In genomic region chr7:7567898-7568531, GRCh38 we compare ENCODE assay signal across 8 cellular contexts. TPM values are rescaled to one million over a fixed set of nuclear protein-coding genes. Genes with fewer than 3 reads are reported as not detected.
DNase-seq lines count a peak whose midpoint lies in the region; ATAC-seq and TF ChIP-seq lines count a peak whose summit lies in the region.

No MANE protein-coding gene starts in this region.

- no peaks in the 10 kb centered on the region for H3K9me3 ChIP-seq in liver (ENCODE audit: control insufficient read depth in 4 of 4, low read length in 3 of 4)

- H3K27ac ChIP-seq in liver (ENCODE audit: low read depth in 1 of 2, low read length in 2 of 2) (no peak overlapping the region), urinary bladder (ENCODE audit: low read depth) (no peak overlapping the region)

- H3K36me3 Mint-ChIP-seq in activated naive CD4-positive, alpha-beta T cell treated with anti-CD3 and anti-CD28 coated beads, Interleukin-2, amount 50 U/mL, for 24 hours, result peaks cover 14% of the 10 kb centered on the region
- H3K36me3 Mint-ChIP-seq in activated naive CD4-positive, alpha-beta T cell treated with anti-CD3 and anti-CD28 coated beads, Interleukin-2, amount 50 U/mL, for 72 hours, result peaks cover 20 to 37% of the 10 kb centered on the region in 2 donors

- no peaks in the 10 kb centered on the region for H3K36me3 ChIP-seq in liver (ENCODE audit: control insufficient read depth in 4 of 4, insufficient read depth in 3 of 4, low read depth in 1 of 4, low read length in 3 of 4)
- no peaks in the 10 kb centered on the region for H3K36me3 ChIP-seq in urinary bladder (ENCODE audit: insufficient read depth)

- H3K27ac Mint-ChIP-seq in activated naive CD4-positive, alpha-beta T cell treated with anti-CD3 and anti-CD28 coated beads, Interleukin-2, amount 50 U/mL, for 24 hours, result peak overlapping the region; percentile 92
- H3K27ac Mint-ChIP-seq in activated naive CD4-positive, alpha-beta T cell treated with anti-CD3 and anti-CD28 coated beads, Interleukin-2, amount 50 U/mL, for 72 hours, result peak overlapping the region; percentile 6 to 77

- ATAC-seq in activated naive CD4-positive, alpha-beta T cell treated with anti-CD3 and anti-CD28 coated beads, Interleukin-2, amount 50 U/mL, for 72 hours, result no peak

- H3K27me3 Mint-ChIP-seq in activated naive CD4-positive, alpha-beta T cell treated with anti-CD3 and anti-CD28 coated beads, Interleukin-2, amount 50 U/mL, for 24 hours, result no peaks in the 10 kb centered on the region

- H3K9ac ChIP-seq in liver (ENCODE audit: low read depth in 1 of 2, low read length in 2 of 2), result peak overlapping the region in 1 of 2 donors; percentile 91

- 74% methylated on average over 2 of the region's 2 CpGs for WGBS in liver
- WGBS in urinary bladder, result 52% methylated on average over 2 of the region's 2 CpGs

- no peak for TF ChIP-seq RAD21 in liver (IDR thresholded peaks at IDR 0.05)

- no peaks in the 10 kb centered on the region for H3K9me3 Mint-ChIP-seq in activated naive CD4-positive, alpha-beta T cell treated with anti-CD3 and anti-CD28 coated beads, Interleukin-2, amount 50 U/mL, for 24 hours
- H3K9me3 Mint-ChIP-seq in activated naive CD4-positive, alpha-beta T cell treated with anti-CD3 and anti-CD28 coated beads, Interleukin-2, amount 50 U/mL, for 72 hours, result no peaks in the 10 kb centered on the region

- peaks cover 43% of the 10 kb centered on the region for H3K4me1 Mint-ChIP-seq in activated naive CD4-positive, alpha-beta T cell treated with anti-CD3 and anti-CD28 coated beads, Interleukin-2, amount 50 U/mL, for 24 hours

- TF ChIP-seq CTCF in liver (IDR thresholded peaks at IDR 0.05; ENCODE audit: low read depth, low read length, missing input control), result no peak

- peak overlapping the region; percentile 93 for H3K4me3 Mint-ChIP-seq in activated naive CD4-positive, alpha-beta T cell treated with anti-CD3 and anti-CD28 coated beads, Interleukin-2, amount 50 U/mL, for 24 hours

- no peaks in the 10 kb centered on the region for H3K27me3 ChIP-seq in liver (ENCODE audit: control insufficient read depth in 4 of 4, insufficient read depth in 4 of 4, low read length in 3 of 4)

- H3K4me1 ChIP-seq in liver (ENCODE audit: control insufficient read depth in 4 of 4, insufficient read depth in 4 of 4, low read length in 3 of 4), result peaks cover 1 to 59% (median 37%) of the 10 kb centered on the region in 4 donors
- no peaks in the 10 kb centered on the region for H3K4me1 ChIP-seq in urinary bladder (ENCODE audit: insufficient read depth)

- peak overlapping the region; percentile 80 to 94 (median 94) for H3K4me3 ChIP-seq in liver (ENCODE audit: low read depth in 1 of 3, low read length in 3 of 3)
- H3K4me3 ChIP-seq in urinary bladder (ENCODE audit: low read depth, low read length), result peak overlapping the region; percentile 89

- no peak for DNase-seq in activated naive CD4-positive, alpha-beta T cell (lab: John Stamatoyannopoulos, UW)
- DNase-seq in activated naive CD4-positive, alpha-beta T cell treated with anti-CD3 and anti-CD28 coated beads, Interleukin-2, amount 50 U/mL, for 72 hours (ENCODE audit: low spot score in 2 of 2), result no peak
- DNase-seq in NCI-H1436 treated with DMSO at 0.1 percent for 48 hours (lab: John Stamatoyannopoulos, UW), result no peak
- DNase-seq in NCI-H2171 (lab: John Stamatoyannopoulos, UW), result no peak
- no peak for DNase-seq in MV-4-11 (lab: John Stamatoyannopoulos, UW)

TF ChIP-seq in liver, 16 proteins besides CTCF, POLR2A, EP300 and RAD21:
- TF ChIP-seq HNF4G (IDR thresholded peaks at IDR 0.05) (no peak), FOXA1 (IDR thresholded peaks at IDR 0.05) (no peak), JUND (IDR thresholded peaks at IDR 0.05) (no peak), GABPA (IDR thresholded peaks at IDR 0.05 in 1 of 2, conservative IDR thresholded peaks at IDR 0.05 in 1 of 2) (no peak), YY1 (IDR thresholded peaks at IDR 0.05) (no peak), MAX (IDR thresholded peaks at IDR 0.05) (no peak), FOXA2 (IDR thresholded peaks at IDR 0.05) (no peak), TAF1 (conservative IDR thresholded peaks at IDR 0.05) (no peak), EGR1 (IDR thresholded peaks at IDR 0.05; ENCODE audit: low read depth in 2 of 2) (no peak), NR2F2 (IDR thresholded peaks at IDR 0.05) (no peak), ZBTB33 (IDR thresholded peaks at IDR 0.05) (no peak), HNF4A (conservative IDR thresholded peaks at IDR 0.05) (no peak)

RNA-seq across cellular contexts. Expression of gene MIOS, which starts 1.3 kb away (rescaled TPM):
- total RNA-seq in activated naive CD4-positive, alpha-beta T cell treated with anti-CD3 and anti-CD28 coated beads, Interleukin-2, amount 50 U/mL, for 72 hours, result 10 to 100 TPM; 20.8 to 65.3 TPM
- 10 to 100 TPM; 16.5 to 35.6 TPM for total RNA-seq in liver
- 1 to 10 TPM; 7.4 to 7.9 TPM for polyA plus RNA-seq in liver
- total RNA-seq in urinary bladder, result 66.3 TPM
- polyA plus RNA-seq in urinary bladder, result 18.0 TPM

RNA-seq across cellular contexts. Expression of gene COL28A1, which starts 32.3 kb away (rescaled TPM):
- under 1 TPM in 1 of 2 donors, not detected in 1; 0.09 TPM for total RNA-seq in activated naive CD4-positive, alpha-beta T cell treated with anti-CD3 and anti-CD28 coated beads, Interleukin-2, amount 50 U/mL, for 72 hours
- total RNA-seq in liver (under 1 TPM; 0.05 to 0.50 TPM), urinary bladder (9.7 TPM)
- polyA plus RNA-seq in liver (under 1 TPM; 0.08 to 0.28 TPM), urinary bladder (5.3 TPM)
